In the genomic region with DNA sequence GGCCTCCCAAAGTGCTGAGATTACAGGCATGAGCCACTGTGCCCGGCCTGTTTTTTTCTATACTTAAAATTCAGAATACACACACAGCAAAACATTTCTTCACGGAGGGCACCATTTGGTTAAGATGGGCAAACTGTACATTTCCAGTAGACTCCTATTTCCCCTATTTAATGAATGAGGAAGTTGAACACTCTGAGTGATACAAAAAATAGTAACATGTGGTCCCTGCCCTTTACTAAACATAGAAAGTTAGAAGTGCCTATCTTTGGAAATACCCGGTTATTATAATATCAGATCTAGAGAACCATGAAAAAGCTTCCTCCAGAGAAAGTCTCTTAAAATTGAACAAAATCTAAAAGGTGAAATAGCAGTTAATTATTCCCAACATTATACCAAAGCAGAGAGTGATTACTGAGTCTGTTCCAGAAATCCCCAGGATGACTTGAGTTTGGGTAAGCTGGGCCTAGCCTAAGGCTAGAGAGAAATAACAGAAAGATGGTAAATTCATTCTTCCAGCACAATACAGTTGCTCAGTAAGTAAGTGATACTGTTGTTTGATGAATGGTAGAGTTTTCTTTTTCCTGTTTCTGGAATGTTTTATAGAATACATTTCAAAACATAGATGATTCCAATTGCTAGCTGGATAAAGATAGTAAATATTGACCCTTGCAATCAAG, we compare ENCODE assay signal across 15 cellular contexts. TPM values are rescaled to one million over a fixed set of nuclear protein-coding genes. Genes with fewer than 3 reads are reported as not detected.
DNase-seq lines count a peak whose midpoint lies in the region; ATAC-seq and TF ChIP-seq lines count a peak whose summit lies in the region.
"Had no signal": no experiment of that assay in that cellular context is flagged by ENCODE, and none has a peak within 500 bp of the region (broad histone marks: within the 10 kb centered on the region; RNA-seq: fewer than 3 reads in every experiment).

No MANE protein-coding gene starts in this region.

- no peaks in the 10 kb centered on the region for H3K27me3 ChIP-seq in neutrophil
- H3K27me3 ChIP-seq: stomach had no signal

- H3K27me3 Mint-ChIP-seq in natural killer cell treated with Interleukin-12 subunit alpha and Interleukin-12 subunit beta and Interleukin-15 and Interleukin-18, amount 100 ng/mL, for 72 hours, result no peaks in the 10 kb centered on the region
- H3K27me3 Mint-ChIP-seq: CD8-positive, alpha-beta memory T cell had no signal

- peak; percentile 53 for ATAC-seq in HG03460 (IDR thresholded peaks at IDR 0.05; ENCODE audit: unreplicated experiment)
- no peak for ATAC-seq in natural killer cell treated with Interleukin-12 subunit alpha and Interleukin-12 subunit beta and Interleukin-15 and Interleukin-18, amount 100 ng/mL, for 72 hours
- ATAC-seq: right cardiac atrium, WTC11 had no signal

- H3K27ac ChIP-seq in neutrophil, result peak overlapping the region; percentile 59
- H3K27ac ChIP-seq: left ventricle myocardium inferior, stomach had no signal

- peaks cover 0 to 2% of the 10 kb centered on the region in 2 donors for H3K4me1 Mint-ChIP-seq in natural killer cell treated with Interleukin-12 subunit alpha and Interleukin-12 subunit beta and Interleukin-15 and Interleukin-18, amount 100 ng/mL, for 72 hours (ENCODE audit: low read depth in 2 of 2)

- DNase-seq in GM13977 (ENCODE audit: low spot score) (peak; percentile 30), SIG-M5 treated with dmso at 0.1 percent for 504 hours (lab: John Stamatoyannopoulos, UW; ENCODE audit: unreplicated experiment) (peak; percentile 92), kidney tubule cell (ENCODE audit: low spot score) (no peak), ecto neural progenitor cell (ENCODE audit: low spot score) (no peak)
- no peak for DNase-seq in natural killer cell treated with Interleukin-12 subunit alpha and Interleukin-12 subunit beta and Interleukin-15 and Interleukin-18, amount 100 ng/mL, for 72 hours (ENCODE audit: low spot score)
- DNase-seq: amniotic stem cell; CD8-positive, alpha-beta memory T cell; left ventricle myocardium inferior; NCI-H1930; NCI-H748 treated with DMSO at 0.1 percent for 48 hours; right cardiac atrium; stomach had no signal

- no peak overlapping the region for H3K4me3 ChIP-seq in neutrophil (ENCODE audit: low read depth in 1 of 2, low read length in 1 of 2)
- H3K4me3 ChIP-seq: left ventricle myocardium inferior, stomach had no signal

- TF ChIP-seq CTCF in GM13977 (IDR thresholded peaks at IDR 0.05; ENCODE audit: extremely low read depth, insufficient read depth, missing control alignments) (no peak), neutrophil (IDR thresholded peaks at IDR 0.05) (no peak)

- H3K27ac Mint-ChIP-seq in natural killer cell treated with Interleukin-12 subunit alpha and Interleukin-12 subunit beta and Interleukin-15 and Interleukin-18, amount 100 ng/mL, for 72 hours, result no peak overlapping the region
- H3K27ac Mint-ChIP-seq: WTC11 had no signal

- H3K4me3 Mint-ChIP-seq in natural killer cell treated with Interleukin-12 subunit alpha and Interleukin-12 subunit beta and Interleukin-15 and Interleukin-18, amount 100 ng/mL, for 72 hours, result no peak overlapping the region
- H3K4me3 Mint-ChIP-seq: CD8-positive, alpha-beta memory T cell; WTC11 had no signal

- in situ Hi-C loops in GM13977 (cut with MboI; ENCODE audit: low pct_unique_long_range_greater_than_20kb, low sequenced_read_pairs, unreplicated experiment), result no loop called here

- H3K36me3 ChIP-seq in neutrophil, result peaks cover 88% of the 10 kb centered on the region

- H3K9me3 ChIP-seq in neutrophil, result no peaks in the 10 kb centered on the region
- H3K9me3 ChIP-seq: left ventricle myocardium inferior, stomach had no signal

- H3K9me3 Mint-ChIP-seq in natural killer cell treated with Interleukin-12 subunit alpha and Interleukin-12 subunit beta and Interleukin-15 and Interleukin-18, amount 100 ng/mL, for 72 hours, result no peaks in the 10 kb centered on the region
- H3K9me3 Mint-ChIP-seq: CD8-positive, alpha-beta memory T cell; WTC11 had no signal

- H3K36me3 Mint-ChIP-seq in natural killer cell treated with Interleukin-12 subunit alpha and Interleukin-12 subunit beta and Interleukin-15 and Interleukin-18, amount 100 ng/mL, for 72 hours, result peaks cover 10% of the 10 kb centered on the region

- peaks cover 0 to 6% of the 10 kb centered on the region in 2 experiments for H3K4me1 ChIP-seq in neutrophil (ENCODE audit: control insufficient read depth in 1 of 2, insufficient read depth in 1 of 2, low read depth in 1 of 2, low read length in 1 of 2)
- H3K4me1 ChIP-seq: left ventricle myocardium inferior, stomach had no signal

RNA-seq across cellular contexts. Expression of gene RMC1, which starts 23.3 kb away (rescaled TPM):
- total RNA-seq in natural killer cell treated with Interleukin-12 subunit alpha and Interleukin-12 subunit beta and Interleukin-15 and Interleukin-18, amount 100 ng/mL, for 72 hours, result 10 to 100 TPM; 58.8 to 61.1 TPM

RNA-seq across cellular contexts. Expression of gene RIOK3, which starts 26.9 kb away (rescaled TPM):
- total RNA-seq in natural killer cell treated with Interleukin-12 subunit alpha and Interleukin-12 subunit beta and Interleukin-15 and Interleukin-18, amount 100 ng/mL, for 72 hours, result 10 to 100 TPM; 71.5 to 95.4 TPM

Comparison
In these comparisons a context has a peak if more than half of its experiments do, and no peak if none do; other contexts are left out.
1. DNase-seq: peak in GM13977 (single experiment) and SIG-M5 treated with dmso at 0.1 percent for 504 hours (single experiment); none in kidney tubule cell (single experiment), ecto neural progenitor cell (single experiment) and natural killer cell treated with Interleukin-12 subunit alpha and Interleukin-12 subunit beta and Interleukin-15 and Interleukin-18, amount 100 ng/mL, for 72 hours (single experiment).